ENCODE assay signal across 1 cellular context in genomic region chr5:53478411-53479044, GRCh38.
TF ChIP-seq lines count a peak whose summit lies in the region.

No MANE protein-coding gene starts in this region.

TF ChIP-seq in HEK293, 187 proteins besides CTCF, POLR2A, EP300 and RAD21 (continued from another document and continues in another):
- TF ChIP-seq REST (tag by site-specific recombination; IDR thresholded peaks at IDR 0.05) (peak; percentile 48; the same call in 1 of the 2 replicates), WT1 (tag by site-specific recombination; IDR thresholded peaks at IDR 0.05) (peak; percentile 86), ZBTB26 (tag by site-specific recombination; optimal IDR thresholded peaks at IDR 0.05) (peak; percentile 52), ZBTB6 (tag by site-specific recombination; IDR thresholded peaks at IDR 0.05) (no peak), INSM2 (tag by site-specific recombination; IDR thresholded peaks at IDR 0.05) (peak; percentile 36), ZNF580 (tag by site-specific recombination; IDR thresholded peaks at IDR 0.05) (peak; percentile 98), ZBTB21 (tag by site-specific recombination; IDR thresholded peaks at IDR 0.05) (0 out of 2 replicates have a peak, but pooled peaks have one; percentile 25), ZEB2 (tag by site-specific recombination; IDR thresholded peaks at IDR 0.05) (peak; percentile 89), PRDM10 (tag by site-specific recombination; IDR thresholded peaks at IDR 0.05) (peak; percentile 100), ZNF433 (tag by site-specific recombination; IDR thresholded peaks at IDR 0.05; ENCODE audit: low read depth) (no peak), ZNF610 (tag by site-specific recombination; IDR thresholded peaks at IDR 0.05; ENCODE audit: borderline replicate concordance) (peak; percentile 77), ZNF248 (tag by site-specific recombination; IDR thresholded peaks at IDR 0.05) (no peak), ZBTB20 (tag by site-specific recombination; IDR thresholded peaks at IDR 0.05) (peak; percentile 86), ZSCAN16 (tag by site-specific recombination; IDR thresholded peaks at IDR 0.05) (peak; percentile 35; the same call in 1 of the 2 replicates), SP7 (tag by site-specific recombination; IDR thresholded peaks at IDR 0.05) (peak; percentile 85), ZSCAN4 (tag by site-specific recombination; IDR thresholded peaks at IDR 0.05) (peak; percentile 54), ZXDB (tag by site-specific recombination; IDR thresholded peaks at IDR 0.05) (peak; percentile 56; the same call in 1 of the 2 replicates), ZFP37 (tag by site-specific recombination; IDR thresholded peaks at IDR 0.05) (peak; percentile 54; the same call in 1 of the 2 replicates), ZNF513 (tag by site-specific recombination; IDR thresholded peaks at IDR 0.05) (no peak), ZBTB8A (tag by site-specific recombination; IDR thresholded peaks at IDR 0.05) (0 out of 2 replicates have a peak, but pooled peaks have one; percentile 49), ZNF366 (tag by site-specific recombination; conservative IDR thresholded peaks at IDR 0.05) (peak; percentile 99), ZNF624 (tag by site-specific recombination; IDR thresholded peaks at IDR 0.05) (no peak), IKZF3 (tag by site-specific recombination; IDR thresholded peaks at IDR 0.05) (peak; percentile 86), ZNF362 (tag by site-specific recombination; IDR thresholded peaks at IDR 0.05) (0 out of 2 replicates have a peak, but pooled peaks have one; percentile 42), GLIS1 (tag by site-specific recombination; IDR thresholded peaks at IDR 0.05) (peak; percentile 26; the same call in 1 of the 2 replicates), ZNF639 (tag by site-specific recombination; IDR thresholded peaks at IDR 0.05) (peak; percentile 81), ELK4 (IDR thresholded peaks at IDR 0.05; ENCODE audit: borderline replicate concordance, low read depth, low read length) (no peak), BCL11A (tag by site-specific recombination; IDR thresholded peaks at IDR 0.05; ENCODE audit: low read depth) (0 out of 2 replicates have a peak, but pooled peaks have one; percentile 13), ZBTB10 (tag by site-specific recombination; IDR thresholded peaks at IDR 0.05) (0 out of 2 replicates have a peak, but pooled peaks have one; percentile 68), ZNF654 (tag by site-specific recombination; IDR thresholded peaks at IDR 0.05; ENCODE audit: low read depth) (peak; percentile 94), ZFP69B (tag by site-specific recombination; IDR thresholded peaks at IDR 0.05) (peak; percentile 80), ZNF791 (tag by site-specific recombination; IDR thresholded peaks at IDR 0.05) (no peak), ZNF501 (tag by site-specific recombination; IDR thresholded peaks at IDR 0.05) (peak; percentile 93), SP3 (tag by site-specific recombination; IDR thresholded peaks at IDR 0.05) (peak; percentile 37; the same call in 1 of the 2 replicates), GLI2 (tag by site-specific recombination; IDR thresholded peaks at IDR 0.05; ENCODE audit: borderline replicate concordance, low read depth) (no peak)
